Comparison of ENCODE assay signal across 8 cellular contexts in genomic region chr6:93416575-93417420, GRCh38. TPM values are rescaled to one million over a fixed set of nuclear protein-coding genes. Genes with fewer than 3 reads are reported as not detected.
DNase-seq lines count a peak whose midpoint lies in the region; ATAC-seq, FAIRE-seq and TF ChIP-seq lines count a peak whose summit lies in the region.

No MANE protein-coding gene starts in this region.

- ATAC-seq in A549 (peak; percentile 54 to 63), RWPE2 (ENCODE audit: low read depth) (peak; percentile 31), HG02938 (IDR thresholded peaks at IDR 0.05; ENCODE audit: unreplicated experiment) (no peak)

- TF ChIP-seq POLR2A in A549 (IDR thresholded peaks at IDR 0.05; ENCODE audit: low read length), result no peak

- in situ Hi-C loops in HAP-1 (cut with MboI; ENCODE audit: low sequenced_read_pairs), result no loop called here

- H2AK5ac ChIP-seq in neuronal stem cell (ENCODE audit: low read depth, low read length), result no peak overlapping the region

- no peak overlapping the region for H3K14ac ChIP-seq in neuronal stem cell (ENCODE audit: low read length)

- CTCF ChIA-PET in A549 (lab: Yijun Ruan, JAX), result no interaction called here

- no peak overlapping the region for H2BK15ac ChIP-seq in neuronal stem cell (ENCODE audit: low read length)

- no peak overlapping the region for H3K23ac ChIP-seq in neuronal stem cell (ENCODE audit: low read depth, low read length, poor library complexity)

- H3K4me1 ChIP-seq in A549 (peaks cover 3% of the 10 kb centered on the region; the same call in 1 of the 3 replicates), HAP-1 (peaks cover 5% of the 10 kb centered on the region), RWPE2 (ENCODE audit: insufficient read depth, poor library complexity, severe bottlenecking) (peaks cover 10% of the 10 kb centered on the region), neuronal stem cell (ENCODE audit: control insufficient read depth in 2 of 2, insufficient read depth in 1 of 2, low read depth in 1 of 2, low read length in 2 of 2) (peaks cover 0 to 4% of the 10 kb centered on the region in 2 donors)

- POLR2A ChIA-PET in A549 (lab: Yijun Ruan, JAX), result no interaction called here

- H4K8ac ChIP-seq in neuronal stem cell (ENCODE audit: low read depth, low read length), result no peak overlapping the region

- H3K18ac ChIP-seq in neuronal stem cell (ENCODE audit: low read length), result peak overlapping the region; percentile 65

- H3K36me3 ChIP-seq in HAP-1 (replicated peaks) (no peaks in the 10 kb centered on the region), RWPE2 (ENCODE audit: low read depth) (peaks cover 15% of the 10 kb centered on the region), neuronal stem cell (replicated peaks in 1 of 2; ENCODE audit: control insufficient read depth in 2 of 2, insufficient read depth in 2 of 2, low read length in 2 of 2) (no peaks in the 10 kb centered on the region)

- DNase-seq in A549 (ENCODE audit: low read depth in 1 of 2, low spot score in 1 of 2), result peak; percentile 3 to 37
- peak; percentile 60 to 73 for DNase-seq in HAP-1 (ENCODE audit: low spot score in 2 of 2)
- DNase-seq in RWPE2 (ENCODE audit: low spot score), result no peak
- peak; percentile 10 to 59 for DNase-seq in foreskin fibroblast
- peak; percentile 58 for DNase-seq in neuronal stem cell (ENCODE audit: low spot score)
- no peak for DNase-seq in NOMO-1 treated with dmso at 0.1 percent for 144 hours (lab: John Stamatoyannopoulos, UW; ENCODE audit: unreplicated experiment)
- no peak for DNase-seq in AML-193 (lab: John Stamatoyannopoulos, UW)

- H3K9me3 ChIP-seq in A549 (no peaks in the 10 kb centered on the region), HAP-1 (no peaks in the 10 kb centered on the region), RWPE2 (ENCODE audit: severe bottlenecking) (no peaks in the 10 kb centered on the region), neuronal stem cell (replicated peaks in 1 of 2; ENCODE audit: control insufficient read depth in 2 of 2, insufficient read depth in 1 of 2, low read depth in 1 of 2, low read length in 2 of 2) (no peaks in the 10 kb centered on the region)

- no peak for TF ChIP-seq EP300 in A549 (IDR thresholded peaks at IDR 0.05)

- H3K4me3 ChIP-seq in A549 (peak overlapping the region; percentile 48), HAP-1 (peak overlapping the region; percentile 59), RWPE2 (ENCODE audit: severe bottlenecking) (peak overlapping the region; percentile 41), foreskin fibroblast (ENCODE audit: low read depth in 1 of 2, low read length in 2 of 2) (peak overlapping the region in 1 of 2 donors; percentile 66), neuronal stem cell (ENCODE audit: low read length in 2 of 2) (peak overlapping the region; percentile 56 to 92)

- H4K91ac ChIP-seq in neuronal stem cell (ENCODE audit: low read depth, low read length, poor library complexity), result no peak overlapping the region

- H2AFZ ChIP-seq in neuronal stem cell (ENCODE audit: low read length), result peak overlapping the region; percentile 98

- under 1% methylated on average over 25 of the region's 76 CpGs for WGBS in A549 (ENCODE audit: missing lambda C conversion rate)
- WGBS in neuronal stem cell (ENCODE audit: extremely low coverage in 2 of 2, insufficient read length in 2 of 2, insufficient replicate concordance in 1 of 2), 2 donors, result no CpG with 5 or more reads among the region's 76 CpGs

- H3K79me1 ChIP-seq in neuronal stem cell (ENCODE audit: low read depth, low read length), result peaks cover 3% of the 10 kb centered on the region

- H2BK12ac ChIP-seq in neuronal stem cell (ENCODE audit: low read length), result no peak overlapping the region

- H3K27me3 ChIP-seq in HAP-1 (ENCODE audit: low read depth) (peaks cover 7% of the 10 kb centered on the region; the same call in 1 of the 2 replicates), RWPE2 (ENCODE audit: insufficient read depth, poor library complexity, severe bottlenecking) (peaks cover 67% of the 10 kb centered on the region), neuronal stem cell (ENCODE audit: control insufficient read depth in 3 of 3, insufficient read depth in 3 of 3, low read depth in 1 of 3, low read length in 3 of 3) (no peaks in the 10 kb centered on the region)

- no peak for TF ChIP-seq CTCF in A549 (IDR thresholded peaks at IDR 0.05)
- peak; percentile 5 for TF ChIP-seq CTCF in RWPE2 (IDR thresholded peaks at IDR 0.05; ENCODE audit: poor library complexity, severe bottlenecking)
- no peak for TF ChIP-seq CTCF in foreskin fibroblast (IDR thresholded peaks at IDR 0.05; ENCODE audit: low read depth, low read length)

- H3K4ac ChIP-seq in neuronal stem cell (ENCODE audit: low read length), result no peak overlapping the region

- no peak overlapping the region for H3K27ac ChIP-seq in A549
- H3K27ac ChIP-seq in RWPE2 (ENCODE audit: poor library complexity, severe bottlenecking), result peak overlapping the region; percentile 12
- no peak overlapping the region for H3K27ac ChIP-seq in neuronal stem cell (replicated peaks; ENCODE audit: low read length)

- TF ChIP-seq RAD21 in A549 (conservative IDR thresholded peaks at IDR 0.05 in 1 of 2, IDR thresholded peaks at IDR 0.05 in 1 of 2), result no peak

- no peak for FAIRE-seq in A549 (lab: Jason Lieb, UNC)

- H3K9ac ChIP-seq in neuronal stem cell (ENCODE audit: low read depth, low read length, poor library complexity), result peak overlapping the region; percentile 81

- peak overlapping the region; percentile 92 for H3K4me2 ChIP-seq in A549
- peak overlapping the region; percentile 82 for H3K4me2 ChIP-seq in neuronal stem cell (ENCODE audit: insufficient read depth, low read length, poor library complexity, severe bottlenecking)

- H2BK120ac ChIP-seq in neuronal stem cell (ENCODE audit: low read depth, low read length), result no peak overlapping the region

- peak overlapping the region; percentile 46 for H2BK5ac ChIP-seq in neuronal stem cell (ENCODE audit: low read length)

TF ChIP-seq in A549, 52 proteins besides CTCF, POLR2A, EP300 and RAD21:
- TF ChIP-seq HDAC2 (IDR thresholded peaks at IDR 0.05), result no peak
- TF ChIP-seq MAFK (IDR thresholded peaks at IDR 0.05; ENCODE audit: partially characterized antibody), result no peak

RNA-seq across cellular contexts. Expression of gene EPHA7, which starts 2.6 kb away (rescaled TPM):
- polyA plus RNA-seq in A549 (2011; rRNA removed) (0.56 and 0.67 TPM in 2 replicates), A549 (2017; fragmentation: RNase III; extraction: RNeasy Plus Mini Kit Qiagen cat#74134 plus additional on column Dnase treatment) (0.29 to 0.45 TPM (median 0.30 TPM) in 3 replicates)
- 0.07 and 0.09 TPM in 2 replicates for polyA plus RNA-seq in A549 (2012; cell fraction: cytosol; rRNA removed)
- polyA plus RNA-seq in A549 (2012; cell fraction: nucleus; rRNA removed), result 0.04 and 0.09 TPM in 2 replicates
- polyA minus RNA-seq in A549 (2011; rRNA and poly(A)+ RNA removed), result 0.44 and 0.62 TPM in 2 replicates
- 7.5 TPM for polyA plus RNA-seq in neuronal stem cell (2013, experiment 1 of 2)
- 7.8 TPM for polyA plus RNA-seq in neuronal stem cell (2013, experiment 2 of 2)

Comparison
In these comparisons a context has a peak if more than half of its experiments do, and no peak if none do; other contexts are left out.
1. DNase-seq: peak in A549 (2 of 2), HAP-1 (2 of 2), foreskin fibroblast (2 of 2) and neuronal stem cell (single experiment); none in RWPE2 (single experiment), NOMO-1 treated with dmso at 0.1 percent for 144 hours (single experiment) and AML-193 (0 of 2).